Comparison of ENCODE assay signal across 1 cellular context in genomic region chr6:63305278-63305677, GRCh38.
TF ChIP-seq lines count a peak whose summit lies in the region.

No MANE protein-coding gene starts in this region.

TF ChIP-seq in IMR-90, 13 proteins besides CTCF, POLR2A, EP300 and RAD21:
- TF ChIP-seq MXI1 (IDR thresholded peaks at IDR 0.05; ENCODE audit: borderline replicate concordance, low read depth, low read length), result no peak
- no peak for TF ChIP-seq RFX5 (IDR thresholded peaks at IDR 0.05; ENCODE audit: low read depth, low read length)
- TF ChIP-seq CHD1 (IDR thresholded peaks at IDR 0.05; ENCODE audit: low read depth, low read length), result no peak
- TF ChIP-seq MAZ (IDR thresholded peaks at IDR 0.05; ENCODE audit: borderline replicate concordance, low read depth, low read length), result no peak
- TF ChIP-seq SMC3 (IDR thresholded peaks at IDR 0.05; ENCODE audit: low read depth, low read length), result no peak
- TF ChIP-seq MAFK (IDR thresholded peaks at IDR 0.05; ENCODE audit: low read depth, low read length), result no peak
- TF ChIP-seq FOS (IDR thresholded peaks at IDR 0.05; ENCODE audit: low read depth, low read length), result no peak
- TF ChIP-seq, protein P1, sequence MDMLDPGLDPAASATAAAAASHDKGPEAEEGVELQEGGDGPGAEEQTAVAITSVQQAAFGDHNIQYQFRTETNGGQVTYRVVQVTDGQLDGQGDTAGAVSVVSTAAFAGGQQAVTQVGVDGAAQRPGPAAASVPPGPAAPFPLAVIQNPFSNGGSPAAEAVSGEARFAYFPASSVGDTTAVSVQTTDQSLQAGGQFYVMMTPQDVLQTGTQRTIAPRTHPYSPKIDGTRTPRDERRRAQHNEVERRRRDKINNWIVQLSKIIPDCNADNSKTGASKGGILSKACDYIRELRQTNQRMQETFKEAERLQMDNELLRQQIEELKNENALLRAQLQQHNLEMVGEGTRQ (IDR thresholded peaks at IDR 0.05; ENCODE audit: low read depth, low read length), result no peak
- no peak for TF ChIP-seq RCOR1 (IDR thresholded peaks at IDR 0.05; ENCODE audit: insufficient replicate concordance, low read length)
- TF ChIP-seq CEBPB (IDR thresholded peaks at IDR 0.05; ENCODE audit: low read depth, low read length), result no peak
- no peak for TF ChIP-seq BHLHE40 (IDR thresholded peaks at IDR 0.05; ENCODE audit: low read depth, low read length)
- TF ChIP-seq NFE2L2 (IDR thresholded peaks at IDR 0.05; ENCODE audit: low read depth, low read length), result no peak
- no peak for TF ChIP-seq ELK1 (IDR thresholded peaks at IDR 0.05; ENCODE audit: borderline replicate concordance, low read depth, low read length)
